In the genomic region with DNA sequence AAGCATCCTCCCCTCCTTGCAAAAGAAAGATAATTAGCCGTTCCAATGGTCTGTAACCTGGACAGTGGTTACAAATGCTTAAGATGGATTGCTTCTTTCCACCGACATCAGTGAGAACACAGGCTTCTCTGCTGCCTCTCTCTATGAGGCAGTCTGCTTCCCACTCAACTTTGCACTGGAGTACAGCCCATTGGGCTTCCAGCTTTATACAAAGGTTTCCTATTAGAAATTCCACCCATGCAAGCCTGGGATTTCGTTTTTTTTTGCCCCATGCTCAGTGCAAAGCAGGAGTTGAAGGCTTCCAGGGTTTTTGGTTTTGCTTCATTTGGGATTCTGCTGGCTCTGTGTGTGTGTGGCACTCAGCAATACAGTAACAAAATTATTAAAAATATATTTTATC, we compare ENCODE assay signal across 15 cellular contexts. TPM values are rescaled to one million over a fixed set of nuclear protein-coding genes. Genes with fewer than 3 reads are reported as not detected.
DNase-seq lines count a peak whose midpoint lies in the region; ATAC-seq and TF ChIP-seq lines count a peak whose summit lies in the region.
"Had no signal": no experiment of that assay in that cellular context is flagged by ENCODE, and none has a peak within 500 bp of the region (broad histone marks: within the 10 kb centered on the region; RNA-seq: fewer than 3 reads in every experiment).

No MANE protein-coding gene starts in this region.

- no peak overlapping the region for H3K27ac ChIP-seq in gastrocnemius medialis
- H3K27ac ChIP-seq: A549, HL-60 had no signal

- intact Hi-C loops in gastrocnemius medialis (cut with DNase I; ENCODE audit: low total_unique reads) = no loop called here

- no peak for TF ChIP-seq POLR2A in gastrocnemius medialis (IDR thresholded peaks at IDR 0.05)

- H3K4me3 ChIP-seq in gastrocnemius medialis = no peak overlapping the region
- H3K4me3 ChIP-seq: A549 had no signal

- ATAC-seq in HG03442 (IDR thresholded peaks at IDR 0.05; ENCODE audit: unreplicated experiment) (no peak), gastrocnemius medialis (no peak)
- ATAC-seq: A549; CD8-positive, alpha-beta T cell had no signal

- H3K27me3 ChIP-seq in gastrocnemius medialis = no peaks in the 10 kb centered on the region

- no peak for TF ChIP-seq CTCF in gastrocnemius medialis (IDR thresholded peaks at IDR 0.05 in 4 of 5, conservative IDR thresholded peaks at IDR 0.05 in 1 of 5)

- peaks cover 0 to 54% of the 10 kb centered on the region in 2 donors for H3K36me3 ChIP-seq in gastrocnemius medialis

- no peaks in the 10 kb centered on the region for H3K9me3 ChIP-seq in gastrocnemius medialis
- H3K9me3 ChIP-seq: A549 had no signal

- DNase-seq in cerebellar cortex (ENCODE audit: low spot score) = peak; percentile 17
- peak; percentile 58 for DNase-seq in medulla oblongata (ENCODE audit: extremely low spot score)
- peak; percentile 77 for DNase-seq in putamen (ENCODE audit: low spot score)
- no peak for DNase-seq in hepatic stellate cell (ENCODE audit: low spot score)
- no peak for DNase-seq in gastrocnemius medialis
- DNase-seq: CD8-positive, alpha-beta T cell; COR-L47; DND-41; GF-D8; HCEC 1CT; HFFc6 had no signal

- in situ Hi-C loops in gastrocnemius medialis (cut with MboI; ENCODE audit: low sequenced_read_pairs in 4 of 4) = no loop called here

- H3K4me1 ChIP-seq in gastrocnemius medialis = no peaks in the 10 kb centered on the region

RNA-seq across cellular contexts. Expression of gene C3orf22, which starts 47.3 kb away (rescaled TPM):
- not detected for total RNA-seq in gastrocnemius medialis
- total RNA-seq: CD8-positive, alpha-beta T cell; H4; HFFc6 had no signal

RNA-seq across cellular contexts. Expression of gene TXNRD3, which starts 48.9 kb away (rescaled TPM):
- total RNA-seq in gastrocnemius medialis = 1 to 10 TPM; 2.5 to 7.0 (median 4.5) TPM

Comparison
In these comparisons a context has a peak if more than half of its experiments do, and no peak if none do; other contexts are left out.
1. DNase-seq: peak in cerebellar cortex (single experiment), medulla oblongata (single experiment) and putamen (single experiment); none in hepatic stellate cell (single experiment) and gastrocnemius medialis (0 of 2).